Comparison of ENCODE assay signal across 1 cellular context in the genomic region with DNA sequence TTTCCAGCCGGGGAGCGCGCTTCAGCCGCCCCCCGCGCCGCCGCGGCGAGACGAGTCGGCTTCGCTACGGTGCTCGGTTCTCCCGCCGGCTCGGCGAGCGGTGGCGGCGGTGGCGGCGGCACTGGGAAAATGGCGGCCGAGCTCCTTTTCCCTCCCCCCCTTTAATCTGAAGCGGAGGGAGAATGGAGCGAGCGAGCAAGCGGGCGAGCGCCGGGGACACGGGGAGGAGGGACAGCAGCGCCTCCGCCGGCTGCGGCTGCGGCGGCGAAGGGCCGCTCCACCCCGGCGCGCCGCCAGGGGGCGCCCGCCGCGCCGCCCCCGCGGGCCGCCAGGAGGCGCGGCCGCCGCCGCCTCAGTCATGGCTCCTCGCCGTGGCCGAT.
TF ChIP-seq lines count a peak whose summit lies in the region.

A gene with protein sequence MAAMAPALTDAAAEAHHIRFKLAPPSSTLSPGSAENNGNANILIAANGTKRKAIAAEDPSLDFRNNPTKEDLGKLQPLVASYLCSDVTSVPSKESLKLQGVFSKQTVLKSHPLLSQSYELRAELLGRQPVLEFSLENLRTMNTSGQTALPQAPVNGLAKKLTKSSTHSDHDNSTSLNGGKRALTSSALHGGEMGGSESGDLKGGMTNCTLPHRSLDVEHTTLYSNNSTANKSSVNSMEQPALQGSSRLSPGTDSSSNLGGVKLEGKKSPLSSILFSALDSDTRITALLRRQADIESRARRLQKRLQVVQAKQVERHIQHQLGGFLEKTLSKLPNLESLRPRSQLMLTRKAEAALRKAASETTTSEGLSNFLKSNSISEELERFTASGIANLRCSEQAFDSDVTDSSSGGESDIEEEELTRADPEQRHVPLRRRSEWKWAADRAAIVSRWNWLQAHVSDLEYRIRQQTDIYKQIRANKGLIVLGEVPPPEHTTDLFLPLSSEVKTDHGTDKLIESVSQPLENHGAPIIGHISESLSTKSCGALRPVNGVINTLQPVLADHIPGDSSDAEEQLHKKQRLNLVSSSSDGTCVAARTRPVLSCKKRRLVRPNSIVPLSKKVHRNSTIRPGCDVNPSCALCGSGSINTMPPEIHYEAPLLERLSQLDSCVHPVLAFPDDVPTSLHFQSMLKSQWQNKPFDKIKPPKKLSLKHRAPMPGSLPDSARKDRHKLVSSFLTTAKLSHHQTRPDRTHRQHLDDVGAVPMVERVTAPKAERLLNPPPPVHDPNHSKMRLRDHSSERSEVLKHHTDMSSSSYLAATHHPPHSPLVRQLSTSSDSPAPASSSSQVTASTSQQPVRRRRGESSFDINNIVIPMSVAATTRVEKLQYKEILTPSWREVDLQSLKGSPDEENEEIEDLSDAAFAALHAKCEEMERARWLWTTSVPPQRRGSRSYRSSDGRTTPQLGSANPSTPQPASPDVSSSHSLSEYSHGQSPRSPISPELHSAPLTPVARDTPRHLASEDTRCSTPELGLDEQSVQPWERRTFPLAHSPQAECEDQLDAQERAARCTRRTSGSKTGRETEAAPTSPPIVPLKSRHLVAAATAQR (N-terminal part only) (minus strand): TSS at position 184 of the 380 bp plus-strand sequence. CDS start 21,286 bp downstream, outside the sequence.

TF ChIP-seq in K562, 482 proteins besides CTCF, POLR2A, EP300 and RAD21 (continued from another document and continues in another):
- TF ChIP-seq, protein P1, sequence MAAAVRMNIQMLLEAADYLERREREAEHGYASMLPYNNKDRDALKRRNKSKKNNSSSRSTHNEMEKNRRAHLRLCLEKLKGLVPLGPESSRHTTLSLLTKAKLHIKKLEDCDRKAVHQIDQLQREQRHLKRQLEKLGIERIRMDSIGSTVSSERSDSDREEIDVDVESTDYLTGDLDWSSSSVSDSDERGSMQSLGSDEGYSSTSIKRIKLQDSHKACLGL (CRISPR knock-in tag; IDR thresholded peaks at IDR 0.05; ENCODE audit: borderline replicate concordance, poor library complexity, severe bottlenecking), result no peak
- TF ChIP-seq ZNF780A (CRISPR knock-in tag; IDR thresholded peaks at IDR 0.05), result no peak
- TF ChIP-seq PTTG1 (tag; IDR thresholded peaks at IDR 0.05; ENCODE audit: low read depth), result no peak
- TF ChIP-seq GATAD2B (IDR thresholded peaks at IDR 0.05; ENCODE audit: borderline replicate concordance), result peak; percentile 80; the same call in 1 of the 2 replicates
- TF ChIP-seq, protein P2, sequence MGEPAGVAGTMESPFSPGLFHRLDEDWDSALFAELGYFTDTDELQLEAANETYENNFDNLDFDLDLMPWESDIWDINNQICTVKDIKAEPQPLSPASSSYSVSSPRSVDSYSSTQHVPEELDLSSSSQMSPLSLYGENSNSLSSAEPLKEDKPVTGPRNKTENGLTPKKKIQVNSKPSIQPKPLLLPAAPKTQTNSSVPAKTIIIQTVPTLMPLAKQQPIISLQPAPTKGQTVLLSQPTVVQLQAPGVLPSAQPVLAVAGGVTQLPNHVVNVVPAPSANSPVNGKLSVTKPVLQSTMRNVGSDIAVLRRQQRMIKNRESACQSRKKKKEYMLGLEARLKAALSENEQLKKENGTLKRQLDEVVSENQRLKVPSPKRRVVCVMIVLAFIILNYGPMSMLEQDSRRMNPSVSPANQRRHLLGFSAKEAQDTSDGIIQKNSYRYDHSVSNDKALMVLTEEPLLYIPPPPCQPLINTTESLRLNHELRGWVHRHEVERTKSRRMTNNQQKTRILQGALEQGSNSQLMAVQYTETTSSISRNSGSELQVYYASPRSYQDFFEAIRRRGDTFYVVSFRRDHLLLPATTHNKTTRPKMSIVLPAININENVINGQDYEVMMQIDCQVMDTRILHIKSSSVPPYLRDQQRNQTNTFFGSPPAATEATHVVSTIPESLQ (CRISPR knock-in tag; IDR thresholded peaks at IDR 0.05), result no peak; the same call in 1 of the 2 replicates
- TF ChIP-seq MYC (IDR thresholded peaks at IDR 0.05; ENCODE audit: low read depth, low read length), result peak; percentile 77
- no peak for TF ChIP-seq MYC (CRISPR knock-in tag; IDR thresholded peaks at IDR 0.05; ENCODE audit: borderline replicate concordance, low read depth)
- TF ChIP-seq MED1 (CRISPR knock-in tag; IDR thresholded peaks at IDR 0.05; ENCODE audit: borderline replicate concordance), result no peak; the same call in 1 of the 2 replicates
- TF ChIP-seq, protein P3, sequence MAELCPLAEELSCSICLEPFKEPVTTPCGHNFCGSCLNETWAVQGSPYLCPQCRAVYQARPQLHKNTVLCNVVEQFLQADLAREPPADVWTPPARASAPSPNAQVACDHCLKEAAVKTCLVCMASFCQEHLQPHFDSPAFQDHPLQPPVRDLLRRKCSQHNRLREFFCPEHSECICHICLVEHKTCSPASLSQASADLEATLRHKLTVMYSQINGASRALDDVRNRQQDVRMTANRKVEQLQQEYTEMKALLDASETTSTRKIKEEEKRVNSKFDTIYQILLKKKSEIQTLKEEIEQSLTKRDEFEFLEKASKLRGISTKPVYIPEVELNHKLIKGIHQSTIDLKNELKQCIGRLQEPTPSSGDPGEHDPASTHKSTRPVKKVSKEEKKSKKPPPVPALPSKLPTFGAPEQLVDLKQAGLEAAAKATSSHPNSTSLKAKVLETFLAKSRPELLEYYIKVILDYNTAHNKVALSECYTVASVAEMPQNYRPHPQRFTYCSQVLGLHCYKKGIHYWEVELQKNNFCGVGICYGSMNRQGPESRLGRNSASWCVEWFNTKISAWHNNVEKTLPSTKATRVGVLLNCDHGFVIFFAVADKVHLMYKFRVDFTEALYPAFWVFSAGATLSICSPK (IDR thresholded peaks at IDR 0.05; ENCODE audit: borderline replicate concordance), result no peak
- TF ChIP-seq SLC30A9 (CRISPR knock-in tag; IDR thresholded peaks at IDR 0.05), result no peak
- TF ChIP-seq, protein P4, sequence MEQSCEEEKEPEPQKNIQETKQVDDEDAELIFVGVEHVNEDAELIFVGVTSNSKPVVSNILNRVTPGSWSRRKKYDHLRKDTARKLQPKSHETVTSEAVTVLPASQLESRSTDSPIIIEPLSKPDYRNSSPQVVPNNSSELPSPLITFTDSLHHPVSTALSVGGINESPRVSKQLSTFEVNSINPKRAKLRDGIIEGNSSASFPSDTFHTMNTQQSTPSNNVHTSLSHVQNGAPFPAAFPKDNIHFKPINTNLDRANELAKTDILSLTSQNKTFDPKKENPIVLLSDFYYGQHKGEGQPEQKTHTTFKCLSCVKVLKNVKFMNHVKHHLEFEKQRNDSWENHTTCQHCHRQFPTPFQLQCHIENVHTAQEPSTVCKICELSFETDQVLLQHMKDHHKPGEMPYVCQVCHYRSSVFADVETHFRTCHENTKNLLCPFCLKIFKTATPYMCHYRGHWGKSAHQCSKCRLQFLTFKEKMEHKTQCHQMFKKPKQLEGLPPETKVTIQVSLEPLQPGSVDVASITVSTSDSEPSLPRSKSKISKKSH (CRISPR knock-in tag; IDR thresholded peaks at IDR 0.05), result no peak
- TF ChIP-seq NONO (IDR thresholded peaks at IDR 0.05; ENCODE audit: low read depth in 2 of 2, low read length in 1 of 2), result peak in 1 of 2 experiments; percentile 82; a peak in 3 of 4 replicates
- no peak for TF ChIP-seq ETV6 (IDR thresholded peaks at IDR 0.05; ENCODE audit: borderline replicate concordance in 1 of 2, low read depth in 2 of 2, low read length in 1 of 2)
- TF ChIP-seq ETV6 (CRISPR knock-in tag; IDR thresholded peaks at IDR 0.05; ENCODE audit: borderline replicate concordance), result 0 out of 2 replicates have a peak, but pooled peaks have one; percentile 3
- no peak for TF ChIP-seq ZNF79 (CRISPR knock-in tag; IDR thresholded peaks at IDR 0.05; ENCODE audit: low read depth)
- TF ChIP-seq ZNF121 (CRISPR knock-in tag; conservative IDR thresholded peaks at IDR 0.05), result no peak
- no peak for TF ChIP-seq ZNF232 (CRISPR knock-in tag; IDR thresholded peaks at IDR 0.05)
- TF ChIP-seq ZNF140 (CRISPR knock-in tag; IDR thresholded peaks at IDR 0.05), result no peak
- peak; percentile 95 for TF ChIP-seq CCNT2 (IDR thresholded peaks at IDR 0.05; ENCODE audit: borderline replicate concordance, extremely low read depth, insufficient read length, low read depth, low read length)
- TF ChIP-seq, protein P5, sequence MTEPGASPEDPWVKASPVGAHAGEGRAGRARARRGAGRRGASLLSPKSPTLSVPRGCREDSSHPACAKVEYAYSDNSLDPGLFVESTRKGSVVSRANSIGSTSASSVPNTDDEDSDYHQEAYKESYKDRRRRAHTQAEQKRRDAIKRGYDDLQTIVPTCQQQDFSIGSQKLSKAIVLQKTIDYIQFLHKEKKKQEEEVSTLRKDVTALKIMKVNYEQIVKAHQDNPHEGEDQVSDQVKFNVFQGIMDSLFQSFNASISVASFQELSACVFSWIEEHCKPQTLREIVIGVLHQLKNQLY (CRISPR knock-in tag; conservative IDR thresholded peaks at IDR 0.05), result no peak
- peak; percentile 77; the same call in 1 of the 2 replicates for TF ChIP-seq ZNF644 (tag; IDR thresholded peaks at IDR 0.05; ENCODE audit: low read depth)
- TF ChIP-seq, protein P6, sequence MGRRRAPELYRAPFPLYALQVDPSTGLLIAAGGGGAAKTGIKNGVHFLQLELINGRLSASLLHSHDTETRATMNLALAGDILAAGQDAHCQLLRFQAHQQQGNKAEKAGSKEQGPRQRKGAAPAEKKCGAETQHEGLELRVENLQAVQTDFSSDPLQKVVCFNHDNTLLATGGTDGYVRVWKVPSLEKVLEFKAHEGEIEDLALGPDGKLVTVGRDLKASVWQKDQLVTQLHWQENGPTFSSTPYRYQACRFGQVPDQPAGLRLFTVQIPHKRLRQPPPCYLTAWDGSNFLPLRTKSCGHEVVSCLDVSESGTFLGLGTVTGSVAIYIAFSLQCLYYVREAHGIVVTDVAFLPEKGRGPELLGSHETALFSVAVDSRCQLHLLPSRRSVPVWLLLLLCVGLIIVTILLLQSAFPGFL (CRISPR knock-in tag; IDR thresholded peaks at IDR 0.05), result no peak
- no peak for TF ChIP-seq ZBED1 (IDR thresholded peaks at IDR 0.05)
- no peak for TF ChIP-seq RUNX1 (IDR thresholded peaks at IDR 0.05; ENCODE audit: low read depth)
- TF ChIP-seq HSF4 (CRISPR knock-in tag; IDR thresholded peaks at IDR 0.05; ENCODE audit: borderline replicate concordance), result no peak
- TF ChIP-seq ZNF444 (CRISPR knock-in tag; IDR thresholded peaks at IDR 0.05), result 0 out of 2 replicates have a peak, but pooled peaks have one; percentile 50
- TF ChIP-seq, protein P7, sequence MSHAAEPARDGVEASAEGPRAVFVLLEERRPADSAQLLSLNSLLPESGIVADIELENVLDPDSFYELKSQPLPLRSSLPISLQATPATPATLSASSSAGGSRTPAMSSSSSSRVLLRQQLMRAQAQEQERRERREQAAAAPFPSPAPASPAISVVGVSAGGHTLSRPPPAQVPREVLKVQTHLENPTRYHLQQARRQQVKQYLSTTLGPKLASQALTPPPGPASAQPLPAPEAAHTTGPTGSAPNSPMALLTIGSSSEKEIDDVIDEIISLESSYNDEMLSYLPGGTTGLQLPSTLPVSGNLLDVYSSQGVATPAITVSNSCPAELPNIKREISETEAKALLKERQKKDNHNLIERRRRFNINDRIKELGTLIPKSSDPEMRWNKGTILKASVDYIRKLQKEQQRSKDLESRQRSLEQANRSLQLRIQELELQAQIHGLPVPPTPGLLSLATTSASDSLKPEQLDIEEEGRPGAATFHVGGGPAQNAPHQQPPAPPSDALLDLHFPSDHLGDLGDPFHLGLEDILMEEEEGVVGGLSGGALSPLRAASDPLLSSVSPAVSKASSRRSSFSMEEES (CRISPR knock-in tag; IDR thresholded peaks at IDR 0.05), result no peak
- TF ChIP-seq, protein P8, sequence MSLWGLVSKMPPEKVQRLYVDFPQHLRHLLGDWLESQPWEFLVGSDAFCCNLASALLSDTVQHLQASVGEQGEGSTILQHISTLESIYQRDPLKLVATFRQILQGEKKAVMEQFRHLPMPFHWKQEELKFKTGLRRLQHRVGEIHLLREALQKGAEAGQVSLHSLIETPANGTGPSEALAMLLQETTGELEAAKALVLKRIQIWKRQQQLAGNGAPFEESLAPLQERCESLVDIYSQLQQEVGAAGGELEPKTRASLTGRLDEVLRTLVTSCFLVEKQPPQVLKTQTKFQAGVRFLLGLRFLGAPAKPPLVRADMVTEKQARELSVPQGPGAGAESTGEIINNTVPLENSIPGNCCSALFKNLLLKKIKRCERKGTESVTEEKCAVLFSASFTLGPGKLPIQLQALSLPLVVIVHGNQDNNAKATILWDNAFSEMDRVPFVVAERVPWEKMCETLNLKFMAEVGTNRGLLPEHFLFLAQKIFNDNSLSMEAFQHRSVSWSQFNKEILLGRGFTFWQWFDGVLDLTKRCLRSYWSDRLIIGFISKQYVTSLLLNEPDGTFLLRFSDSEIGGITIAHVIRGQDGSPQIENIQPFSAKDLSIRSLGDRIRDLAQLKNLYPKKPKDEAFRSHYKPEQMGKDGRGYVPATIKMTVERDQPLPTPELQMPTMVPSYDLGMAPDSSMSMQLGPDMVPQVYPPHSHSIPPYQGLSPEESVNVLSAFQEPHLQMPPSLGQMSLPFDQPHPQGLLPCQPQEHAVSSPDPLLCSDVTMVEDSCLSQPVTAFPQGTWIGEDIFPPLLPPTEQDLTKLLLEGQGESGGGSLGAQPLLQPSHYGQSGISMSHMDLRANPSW (CRISPR knock-in tag; IDR thresholded peaks at IDR 0.05), result no peak
- TF ChIP-seq STAT5B (CRISPR knock-in tag; IDR thresholded peaks at IDR 0.05), result no peak
- TF ChIP-seq FOXJ3 (CRISPR knock-in tag; IDR thresholded peaks at IDR 0.05), result no peak
- TF ChIP-seq, protein P9, sequence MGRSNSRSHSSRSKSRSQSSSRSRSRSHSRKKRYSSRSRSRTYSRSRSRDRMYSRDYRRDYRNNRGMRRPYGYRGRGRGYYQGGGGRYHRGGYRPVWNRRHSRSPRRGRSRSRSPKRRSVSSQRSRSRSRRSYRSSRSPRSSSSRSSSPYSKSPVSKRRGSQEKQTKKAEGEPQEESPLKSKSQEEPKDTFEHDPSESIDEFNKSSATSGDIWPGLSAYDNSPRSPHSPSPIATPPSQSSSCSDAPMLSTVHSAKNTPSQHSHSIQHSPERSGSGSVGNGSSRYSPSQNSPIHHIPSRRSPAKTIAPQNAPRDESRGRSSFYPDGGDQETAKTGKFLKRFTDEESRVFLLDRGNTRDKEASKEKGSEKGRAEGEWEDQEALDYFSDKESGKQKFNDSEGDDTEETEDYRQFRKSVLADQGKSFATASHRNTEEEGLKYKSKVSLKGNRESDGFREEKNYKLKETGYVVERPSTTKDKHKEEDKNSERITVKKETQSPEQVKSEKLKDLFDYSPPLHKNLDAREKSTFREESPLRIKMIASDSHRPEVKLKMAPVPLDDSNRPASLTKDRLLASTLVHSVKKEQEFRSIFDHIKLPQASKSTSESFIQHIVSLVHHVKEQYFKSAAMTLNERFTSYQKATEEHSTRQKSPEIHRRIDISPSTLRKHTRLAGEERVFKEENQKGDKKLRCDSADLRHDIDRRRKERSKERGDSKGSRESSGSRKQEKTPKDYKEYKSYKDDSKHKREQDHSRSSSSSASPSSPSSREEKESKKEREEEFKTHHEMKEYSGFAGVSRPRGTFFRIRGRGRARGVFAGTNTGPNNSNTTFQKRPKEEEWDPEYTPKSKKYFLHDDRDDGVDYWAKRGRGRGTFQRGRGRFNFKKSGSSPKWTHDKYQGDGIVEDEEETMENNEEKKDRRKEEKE (IDR thresholded peaks at IDR 0.05; ENCODE audit: borderline replicate concordance in 1 of 2, control insufficient read depth in 1 of 2, low read depth in 2 of 2, low read length in 1 of 2), result no peak
- no peak; the same call in 1 of the 2 replicates for TF ChIP-seq PML (IDR thresholded peaks at IDR 0.05; ENCODE audit: low read length)
- TF ChIP-seq SRSF7 (optimal IDR thresholded peaks at IDR 0.05; ENCODE audit: low read depth, low read length), result no peak
